8 cellular contexts compared by ENCODE assay signal in genomic region chr13:21625366-21625765, GRCh38. TPM values are rescaled to one million over a fixed set of nuclear protein-coding genes. Genes with fewer than 3 reads are reported as not detected.
DNase-seq lines count a peak whose midpoint lies in the region; ATAC-seq and TF ChIP-seq lines count a peak whose summit lies in the region.

No MANE protein-coding gene starts in this region.

- H3K27me3 ChIP-seq in BE2C, result peaks cover 13% of the 10 kb centered on the region

- peak; percentile 66 for TF ChIP-seq CTCF in BE2C (IDR thresholded peaks at IDR 0.05; ENCODE audit: low read depth, low read length)

- H3K36me3 ChIP-seq in BE2C, result no peaks in the 10 kb centered on the region

- no peaks in the 10 kb centered on the region for H3K9me3 ChIP-seq in BE2C

- ATAC-seq in GM18511 (IDR thresholded peaks at IDR 0.05; ENCODE audit: unreplicated experiment), result peak; percentile 56
- ATAC-seq in GM19395 (IDR thresholded peaks at IDR 0.05; ENCODE audit: unreplicated experiment), result no peak
- no peak for ATAC-seq in HG02623 (IDR thresholded peaks at IDR 0.05; ENCODE audit: unreplicated experiment)

- DNase-seq in BE2C (peak; percentile 31), NCI-H446 treated with DMSO at 0.1 percent for 48 hours (lab: John Stamatoyannopoulos, UW) (peak; percentile 20), T47D (ENCODE audit: low read depth in 1 of 2, low spot score in 1 of 2) (peak; percentile 18 to 62), myocyte (ENCODE audit: low read depth) (peak; percentile 38)
- DNase-seq in stimulated activated CD8-positive, alpha-beta memory T cell treated with anti-CD3 and anti-CD28 coated beads, Interleukin-4, amount 100 ng/mL, for 48 hours, result no peak

- in situ Hi-C loops in T47D (cut with HindIII; ENCODE audit: low pct_unique_long_range_greater_than_20kb, low sequenced_read_pairs), result no loop called here

- H3K4me1 ChIP-seq in BE2C, result no peaks in the 10 kb centered on the region

- H3K4me3 ChIP-seq in BE2C (ENCODE audit: low read depth, low read length), result no peak overlapping the region

RNA-seq across cellular contexts. Expression of gene MICU2, which starts 21.4 kb away (rescaled TPM):
- polyA plus RNA-seq in BE2C (2012; ENCODE audit: insufficient read depth, insufficient read length, low read depth), result 25.7 TPM
- 160 and 188 TPM in 2 replicates for total RNA-seq in myocyte
- polyA plus RNA-seq in myocyte (2012), result 28.2 TPM

RNA-seq across cellular contexts. Expression of gene FGF9, which starts 45.5 kb away (rescaled TPM):
- not detected for polyA plus RNA-seq in BE2C (2012; ENCODE audit: insufficient read depth, insufficient read length, low read depth)
- 0.21 and 2.4 TPM in 2 replicates for total RNA-seq in myocyte
- polyA plus RNA-seq in myocyte (2012), result 0.10 TPM
